29 cellular contexts compared by ENCODE assay signal in genomic region chr17:31877341-31877740, GRCh38. TPM values are rescaled to one million over a fixed set of nuclear protein-coding genes. Genes with fewer than 3 reads are reported as not detected.
A peak's percentile ranks its signal among the peaks of the same experiment; 100 is the strongest.
DNase-seq lines count a peak whose midpoint lies in the region; ATAC-seq lines count a peak whose summit lies in the region.
"Had no signal": no experiment of that assay in that cellular context is flagged by ENCODE, and none has a peak within 500 bp of the region (broad histone marks: within the 10 kb centered on the region; RNA-seq: fewer than 3 reads in every experiment).

No MANE protein-coding gene starts in this region.

- no peak overlapping the region for H3K4me3 ChIP-seq in mesenchymal stem cell (ENCODE audit: insufficient read depth in 1 of 2, low read depth in 1 of 2, low read length in 2 of 2)
- H3K4me3 ChIP-seq: BLaER1 treated with 17β-estradiol and CSF1 and Interleukin-3, amounts not matched to agents 10 nM and 100 nM; gastroesophageal sphincter; MG63; psoas muscle; tibial nerve had no signal

- H3K36me3 Mint-ChIP-seq in activated naive CD4-positive, alpha-beta T cell treated with anti-CD3 and anti-CD28 coated beads, Interleukin-2, amount 50 U/mL, for 72 hours = peaks cover 6 to 36% of the 10 kb centered on the region in 2 donors
- H3K36me3 Mint-ChIP-seq in activated T-helper 17 cell treated with anti-CD3 and anti-CD28 coated beads, Interleukin-2, amount 50 U/mL, for 72 hours (ENCODE audit: low read depth) = peaks cover 96% of the 10 kb centered on the region

- H3K14ac ChIP-seq in mesenchymal stem cell (ENCODE audit: low read length in 2 of 2) = no peak overlapping the region

- no peak overlapping the region for H2BK12ac ChIP-seq in mesenchymal stem cell (ENCODE audit: low read length in 2 of 2)

- no peak overlapping the region for H4K8ac ChIP-seq in mesenchymal stem cell (ENCODE audit: low read length)

- H2AFZ ChIP-seq in mesenchymal stem cell (ENCODE audit: low read depth, low read length) = no peak overlapping the region

- H3K4me1 ChIP-seq in mesenchymal stem cell (ENCODE audit: control insufficient read depth, insufficient read depth, low read depth, low read length) = peaks cover 14% of the 10 kb centered on the region
- H3K4me1 ChIP-seq: BLaER1 treated with 17β-estradiol and CSF1 and Interleukin-3, amounts not matched to agents 10 nM and 100 nM; psoas muscle had no signal

- H3K4me3 Mint-ChIP-seq in activated T-helper 17 cell treated with anti-CD3 and anti-CD28 coated beads, Interleukin-2, amount 50 U/mL, for 72 hours = no peak overlapping the region
- H3K4me3 Mint-ChIP-seq: activated B cell treated with CpG ODN at 0.5 μM for 24 hours, immature natural killer cell, memory B cell had no signal

- no peaks in the 10 kb centered on the region for H3K9me3 ChIP-seq in mesenchymal stem cell (ENCODE audit: control insufficient read depth, low read length)
- H3K9me3 ChIP-seq: BLaER1 treated with 17β-estradiol and CSF1 and Interleukin-3, amounts not matched to agents 10 nM and 100 nM; gastroesophageal sphincter; MG63; psoas muscle; tibial nerve had no signal

- H3K4me1 Mint-ChIP-seq in activated T-helper 17 cell treated with anti-CD3 and anti-CD28 coated beads, Interleukin-2, amount 50 U/mL, for 72 hours = peaks cover 8% of the 10 kb centered on the region

- H2BK120ac ChIP-seq in mesenchymal stem cell (ENCODE audit: low read depth, low read length) = no peak overlapping the region

- peaks cover 13% of the 10 kb centered on the region for H3K79me1 ChIP-seq in mesenchymal stem cell (replicated peaks; ENCODE audit: low read length, poor library complexity, severe bottlenecking)

- H3K36me3 ChIP-seq in mesenchymal stem cell (ENCODE audit: control insufficient read depth in 1 of 2, insufficient read depth in 2 of 2, low read depth in 1 of 2, low read length in 2 of 2) = peaks cover 53 to 90% of the 10 kb centered on the region in 2 experiments

- DNase-seq in activated naive CD4-positive, alpha-beta T cell treated with anti-CD3 and anti-CD28 coated beads, Interleukin-2, amount 50 U/mL, for 72 hours (ENCODE audit: low spot score in 2 of 2) = no peak
- DNase-seq in activated naive CD4-positive, alpha-beta T cell treated with Interleukin-2 at 50 U/mL for 16 hours = no peak
- DNase-seq in amniotic epithelial cell (ENCODE audit: low read depth) (peak; percentile 68), mesenchymal stem cell (no peak)
- DNase-seq: activated B cell treated with CpG ODN at 0.5 μM for 24 hours; activated CD4-positive, alpha-beta T cell treated with anti-CD3 and anti-CD28 coated beads, Interleukin-2, amount 50 U/mL, for 4 hours; activated gamma-delta T cell; cerebellar nuclear complex; COR-L47; DMS53; GDM1; hippocampal formation; immature natural killer cell; MG63; NCI-H2029 treated with DMSO at 0.1 percent for 48 hours; NCI-H2227 treated with DMSO at 0.1 percent for 48 hours; NCI-H526 treated with DMSO at 0.1 percent for 48 hours; psoas muscle; SHP77; stimulated activated naive CD8-positive, alpha-beta T cell treated with anti-CD3 and anti-CD28 coated beads, Interleukin-15, Interleukin-2, amounts not matched to agents 100 U/mL and 50 U/mL, for 24 hours; T-helper 9 cell had no signal

- no peak overlapping the region for H3K4me2 ChIP-seq in mesenchymal stem cell (ENCODE audit: low read length, poor library complexity, severe bottlenecking)
- H3K4me2 ChIP-seq: BLaER1 treated with 17β-estradiol and CSF1 and Interleukin-3, amounts not matched to agents 10 nM and 100 nM had no signal

- H2AK5ac ChIP-seq in mesenchymal stem cell (ENCODE audit: low read length, severe bottlenecking) = no peak overlapping the region

- no peaks in the 10 kb centered on the region for H3K9me3 Mint-ChIP-seq in activated naive CD4-positive, alpha-beta T cell treated with anti-CD3 and anti-CD28 coated beads, Interleukin-2, amount 50 U/mL, for 72 hours
- no peaks in the 10 kb centered on the region for H3K9me3 Mint-ChIP-seq in activated T-helper 17 cell treated with anti-CD3 and anti-CD28 coated beads, Interleukin-2, amount 50 U/mL, for 72 hours
- H3K9me3 Mint-ChIP-seq: activated B cell treated with CpG ODN at 0.5 μM for 24 hours, immature natural killer cell, memory B cell had no signal

- no peak overlapping the region for H4K91ac ChIP-seq in mesenchymal stem cell (ENCODE audit: low read length)

- H3K27me3 ChIP-seq in mesenchymal stem cell (ENCODE audit: control insufficient read depth in 1 of 2, insufficient read depth in 1 of 2, low read length in 2 of 2) = no peaks in the 10 kb centered on the region
- H3K27me3 ChIP-seq: BLaER1 treated with 17β-estradiol and CSF1 and Interleukin-3, amounts not matched to agents 10 nM and 100 nM; gastroesophageal sphincter; MG63; tibial nerve had no signal

- no peak overlapping the region for H3K9ac ChIP-seq in mesenchymal stem cell (ENCODE audit: low read length)
- H3K9ac ChIP-seq: BLaER1 treated with 17β-estradiol and CSF1 and Interleukin-3, amounts not matched to agents 10 nM and 100 nM had no signal

- H3K27me3 Mint-ChIP-seq in activated T-helper 17 cell treated with anti-CD3 and anti-CD28 coated beads, Interleukin-2, amount 50 U/mL, for 72 hours = no peaks in the 10 kb centered on the region
- H3K27me3 Mint-ChIP-seq: activated B cell treated with CpG ODN at 0.5 μM for 24 hours, memory B cell had no signal

- no peak overlapping the region for H2BK15ac ChIP-seq in mesenchymal stem cell (ENCODE audit: low read depth, poor library complexity, severe bottlenecking)

- H3K4ac ChIP-seq in mesenchymal stem cell (ENCODE audit: low read depth in 1 of 2, low read length in 2 of 2) = no peak overlapping the region

- no peak overlapping the region for H3K18ac ChIP-seq in mesenchymal stem cell (ENCODE audit: low read depth in 1 of 2, low read length in 2 of 2)

- 93% methylated on average over 6 of the region's 6 CpGs for WGBS in mesenchymal stem cell

- H2BK5ac ChIP-seq in mesenchymal stem cell (ENCODE audit: low read depth, low read length, poor library complexity, severe bottlenecking) = no peak overlapping the region

- H3K27ac ChIP-seq in mesenchymal stem cell (ENCODE audit: low read length, poor library complexity, severe bottlenecking) = peak overlapping the region; percentile 74
- H3K27ac ChIP-seq: BLaER1 treated with 17β-estradiol and CSF1 and Interleukin-3, amounts not matched to agents 10 nM and 100 nM; psoas muscle had no signal

- no peak overlapping the region for H3K23ac ChIP-seq in mesenchymal stem cell (ENCODE audit: low read length in 2 of 2)

- ATAC-seq in activated naive CD4-positive, alpha-beta T cell treated with anti-CD3 and anti-CD28 coated beads, Interleukin-2, amount 50 U/mL, for 72 hours = no peak
- ATAC-seq in HG03342 (IDR thresholded peaks at IDR 0.05; ENCODE audit: unreplicated experiment) (no peak), HG02759 (IDR thresholded peaks at IDR 0.05; ENCODE audit: unreplicated experiment) (no peak)
- ATAC-seq in activated T-helper 17 cell treated with anti-CD3 and anti-CD28 coated beads, Interleukin-2, amount 50 U/mL, for 72 hours (replicated peaks) = no peak
- ATAC-seq: gastroesophageal sphincter, Panc1 had no signal

- H3K27ac Mint-ChIP-seq in activated naive CD4-positive, alpha-beta T cell treated with anti-CD3 and anti-CD28 coated beads, Interleukin-2, amount 50 U/mL, for 72 hours = peak overlapping the region; percentile 72 to 87
- no peak overlapping the region for H3K27ac Mint-ChIP-seq in activated T-helper 17 cell treated with anti-CD3 and anti-CD28 coated beads, Interleukin-2, amount 50 U/mL, for 72 hours
- H3K27ac Mint-ChIP-seq: activated B cell treated with CpG ODN at 0.5 μM for 24 hours, memory B cell had no signal

RNA-seq across cellular contexts. Expression of gene COPRS, which starts 18.3 kb away (rescaled TPM):
- total RNA-seq in activated naive CD4-positive, alpha-beta T cell treated with anti-CD3 and anti-CD28 coated beads, Interleukin-2, amount 50 U/mL, for 72 hours = 10 to 100 TPM; 33.9 to 41.3 TPM
- 51.7 TPM for polyA plus RNA-seq in mesenchymal stem cell (2013, experiment 1 of 2)
- 50.7 TPM for polyA plus RNA-seq in mesenchymal stem cell (2013, experiment 2 of 2)
- total RNA-seq in activated T-helper 17 cell treated with anti-CD3 and anti-CD28 coated beads, Interleukin-2, amount 50 U/mL, for 72 hours = 10 to 100 TPM; 29.5 to 41.6 TPM

RNA-seq across cellular contexts. Expression of gene UTP6, which starts 24.2 kb away (rescaled TPM):
- total RNA-seq in activated naive CD4-positive, alpha-beta T cell treated with anti-CD3 and anti-CD28 coated beads, Interleukin-2, amount 50 U/mL, for 72 hours = 100 to 1,000 TPM in 1 of 2 donors, 10 to 100 TPM in 1; 97.6 to 107 TPM
- 40.7 TPM for polyA plus RNA-seq in mesenchymal stem cell (2013, experiment 1 of 2)
- polyA plus RNA-seq in mesenchymal stem cell (2013, experiment 2 of 2) = 40.1 TPM
- total RNA-seq in activated T-helper 17 cell treated with anti-CD3 and anti-CD28 coated beads, Interleukin-2, amount 50 U/mL, for 72 hours = 100 to 1,000 TPM in 1 of 2 donors, 10 to 100 TPM in 1; 77.8 to 112 TPM

RNA-seq across cellular contexts. Expression of gene SUZ12, which starts 59.5 kb away (rescaled TPM):
- 10 to 100 TPM; 49.5 to 65.9 TPM for total RNA-seq in activated naive CD4-positive, alpha-beta T cell treated with anti-CD3 and anti-CD28 coated beads, Interleukin-2, amount 50 U/mL, for 72 hours
- 24.1 TPM for polyA plus RNA-seq in mesenchymal stem cell (2013, experiment 1 of 2)
- polyA plus RNA-seq in mesenchymal stem cell (2013, experiment 2 of 2) = 24.9 TPM
- 10 to 100 TPM; 41.4 to 52.5 TPM for total RNA-seq in activated T-helper 17 cell treated with anti-CD3 and anti-CD28 coated beads, Interleukin-2, amount 50 U/mL, for 72 hours
